ENCODE assay signal across 19 cellular contexts in the genomic region with DNA sequence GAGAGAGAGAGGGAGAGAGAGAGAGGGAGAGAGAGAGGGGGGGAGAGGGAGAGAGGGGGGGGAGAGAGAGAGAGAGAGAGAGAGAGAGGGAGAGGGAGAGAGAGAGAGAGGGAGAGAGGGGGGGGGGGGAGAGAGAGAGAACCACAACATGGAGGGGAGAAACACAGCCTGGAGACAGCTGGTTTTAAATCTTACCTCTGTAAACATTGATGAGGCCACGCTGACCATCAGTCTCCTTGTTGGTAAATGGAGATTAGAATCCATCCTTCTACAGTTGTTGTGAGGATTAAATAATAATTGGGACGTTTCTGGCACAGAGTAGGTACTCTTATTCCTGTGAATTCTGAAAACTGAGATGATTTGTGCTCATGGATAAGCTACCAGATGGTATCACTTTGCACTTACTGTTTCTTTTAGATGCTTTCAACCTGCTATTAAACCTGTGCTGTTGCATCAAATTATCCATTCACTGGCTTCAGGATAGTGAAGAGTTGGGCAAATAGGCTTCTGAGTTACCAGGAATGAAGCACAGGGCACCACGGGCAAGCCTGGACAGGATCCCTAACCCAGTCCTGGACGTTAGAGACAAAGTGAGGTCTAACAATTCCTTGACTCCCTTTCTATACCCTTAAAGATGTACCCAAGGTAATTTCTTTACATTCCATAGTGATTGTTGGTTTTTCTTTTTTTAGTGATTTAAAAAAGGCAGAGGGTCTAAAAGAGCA.
DNase-seq lines count a peak whose midpoint lies in the region; ATAC-seq and TF ChIP-seq lines count a peak whose summit lies in the region.
"Had no signal": no experiment of that assay in that cellular context is flagged by ENCODE, and none has a peak within 500 bp of the region (broad histone marks: within the 10 kb centered on the region; RNA-seq: fewer than 3 reads in every experiment).

No MANE protein-coding gene starts in this region.

- H3K23ac ChIP-seq in mesendoderm (ENCODE audit: low read length) = no peak overlapping the region

- H3K27me3 ChIP-seq in RWPE2 (ENCODE audit: insufficient read depth, poor library complexity, severe bottlenecking) (no peaks in the 10 kb centered on the region), mesendoderm (ENCODE audit: insufficient read depth, low read length, poor library complexity) (no peaks in the 10 kb centered on the region)
- H3K27me3 ChIP-seq: BLaER1 had no signal

- H3K27me3 Mint-ChIP-seq in activated T-helper 2 cell treated with anti-CD3 and anti-CD28 coated beads, Interferon-gamma antibody, Interleukin-2, Interleukin-4, amounts not matched to agents 10 μg/mL and 5 μg/mL and 100 μg/mL, durations not matched to agents 14 hours and 24 hours and 36 hours (ENCODE audit: low read depth) = no peaks in the 10 kb centered on the region

- H3K4me1 Mint-ChIP-seq in activated T-helper 2 cell treated with anti-CD3 and anti-CD28 coated beads, Interferon-gamma antibody, Interleukin-2, Interleukin-4, amounts not matched to agents 10 μg/mL and 5 μg/mL and 100 μg/mL, durations not matched to agents 14 hours and 24 hours and 36 hours (ENCODE audit: low read depth) = no peaks in the 10 kb centered on the region

- H2AK5ac ChIP-seq in mesendoderm (ENCODE audit: low read length) = no peak overlapping the region

- H3K79me2 ChIP-seq in mesendoderm (ENCODE audit: control insufficient read depth, insufficient read depth, low read length) = no peaks in the 10 kb centered on the region

- no CpG with 5 or more reads among the region's 4 CpGs for WGBS in mesendoderm (ENCODE audit: extremely low coverage, insufficient coverage, low lambda C conversion rate)

- DNase-seq in NCI-H510A treated with DMSO at 0.1 percent for 48 hours (lab: John Stamatoyannopoulos, UW) = peak; percentile 17
- no peak for DNase-seq in NCI-H510A (lab: John Stamatoyannopoulos, UW)
- peak; percentile 31 for DNase-seq in NCI-H2227 treated with DMSO at 0.1 percent for 48 hours (lab: John Stamatoyannopoulos, UW)
- no peak for DNase-seq in RWPE2 (ENCODE audit: low spot score)
- peak; percentile 14 for DNase-seq in myocyte (ENCODE audit: low read depth)
- no peak for DNase-seq in mesendoderm
- DNase-seq in Kasumi-1 (lab: John Stamatoyannopoulos, UW) = no peak
- no peak for DNase-seq in activated T-helper 2 cell treated with anti-CD3 and anti-CD28 coated beads, Interferon-gamma antibody, Interleukin-2, Interleukin-4, amounts not matched to agents 10 μg/mL and 5 μg/mL and 100 μg/mL, durations not matched to agents 14 hours and 24 hours and 36 hours (ENCODE audit: low spot score)
- DNase-seq: Calu3; CD4-positive, alpha-beta memory T cell; NCI-H187 treated with DMSO at 0.1 percent for 48 hours; OCI-M1; SHP77 treated with DMSO at 0.1 percent for 48 hours; SK-N-SH had no signal

- no peak overlapping the region for H3K18ac ChIP-seq in mesendoderm (ENCODE audit: low read length)

- no peak overlapping the region for H4K5ac ChIP-seq in mesendoderm (ENCODE audit: low read length)

- no peaks in the 10 kb centered on the region for H3K4me1 ChIP-seq in RWPE2 (ENCODE audit: insufficient read depth, poor library complexity, severe bottlenecking)
- no peaks in the 10 kb centered on the region for H3K4me1 ChIP-seq in mesendoderm (ENCODE audit: control insufficient read depth, low read depth, low read length)
- H3K4me1 ChIP-seq: BLaER1 had no signal

- no peak overlapping the region for H3K27ac Mint-ChIP-seq in activated T-helper 2 cell treated with anti-CD3 and anti-CD28 coated beads, Interferon-gamma antibody, Interleukin-2, Interleukin-4, amounts not matched to agents 10 μg/mL and 5 μg/mL and 100 μg/mL, durations not matched to agents 14 hours and 24 hours and 36 hours
- H3K27ac Mint-ChIP-seq: CD4-positive, alpha-beta memory T cell; GM23338; T-helper 2 cell treated with Interferon-gamma antibody and Interleukin-4, amounts not matched to agents 5 μg/mL and 100 μg/mL, for 36 hours had no signal

- no peak overlapping the region for H2BK120ac ChIP-seq in mesendoderm (ENCODE audit: low read depth, low read length)

- ATAC-seq in RWPE2 (ENCODE audit: low read depth) = peak; percentile 40; the same call in 1 of the 3 replicates
- ATAC-seq: GM12878, GM23338, HCT116 had no signal

- H4K8ac ChIP-seq in mesendoderm (ENCODE audit: low read depth, low read length) = no peak overlapping the region

- no peak for TF ChIP-seq CTCF in RWPE2 (IDR thresholded peaks at IDR 0.05; ENCODE audit: poor library complexity, severe bottlenecking)

- no peak overlapping the region for H3K4ac ChIP-seq in mesendoderm (ENCODE audit: low read depth, low read length)

- no peak overlapping the region for H3K4me2 ChIP-seq in mesendoderm (ENCODE audit: low read length)
- H3K4me2 ChIP-seq: BLaER1, GM23338, SK-N-SH had no signal

- peaks cover 4% of the 10 kb centered on the region for H3K9me3 Mint-ChIP-seq in activated T-helper 2 cell treated with anti-CD3 and anti-CD28 coated beads, Interferon-gamma antibody, Interleukin-2, Interleukin-4, amounts not matched to agents 10 μg/mL and 5 μg/mL and 100 μg/mL, durations not matched to agents 14 hours and 24 hours and 36 hours

- H3K36me3 ChIP-seq in RWPE2 (ENCODE audit: low read depth) (no peaks in the 10 kb centered on the region), mesendoderm (ENCODE audit: control insufficient read depth, insufficient read depth, low read length) (no peaks in the 10 kb centered on the region)
- H3K36me3 ChIP-seq: BLaER1 had no signal

- H3K9me3 ChIP-seq in RWPE2 (ENCODE audit: severe bottlenecking) = no peaks in the 10 kb centered on the region
- H3K9me3 ChIP-seq: BLaER1, SK-N-SH had no signal

- no peaks in the 10 kb centered on the region for H3K79me1 ChIP-seq in mesendoderm (ENCODE audit: low read length)

- H3K56ac ChIP-seq in mesendoderm (ENCODE audit: low read length) = no peak overlapping the region

- H3K36me3 Mint-ChIP-seq in activated T-helper 2 cell treated with anti-CD3 and anti-CD28 coated beads, Interferon-gamma antibody, Interleukin-2, Interleukin-4, amounts not matched to agents 10 μg/mL and 5 μg/mL and 100 μg/mL, durations not matched to agents 14 hours and 24 hours and 36 hours (ENCODE audit: low read depth) = no peaks in the 10 kb centered on the region
- H3K36me3 Mint-ChIP-seq: CD4-positive, alpha-beta memory T cell had no signal

- H3K4me3 ChIP-seq in RWPE2 (ENCODE audit: severe bottlenecking) = no peak overlapping the region
- H3K4me3 ChIP-seq in mesendoderm (ENCODE audit: low read length) = no peak overlapping the region
- H3K4me3 ChIP-seq: BLaER1, GM12878, GM23338 had no signal

- H2BK5ac ChIP-seq in mesendoderm (ENCODE audit: low read length) = no peak overlapping the region

- intact Hi-C loops in activated T-helper 2 cell treated with anti-CD3 and anti-CD28 coated beads, Interferon-gamma antibody, Interleukin-2, Interleukin-4, amounts not matched to agents 10 μg/mL and 5 μg/mL and 100 μg/mL, durations not matched to agents 14 hours and 24 hours and 36 hours (cut with micrococcal nuclease) = no loop called here

- no peak overlapping the region for H3K27ac ChIP-seq in RWPE2 (ENCODE audit: poor library complexity, severe bottlenecking)
- H3K27ac ChIP-seq in mesendoderm (ENCODE audit: low read depth, low read length) = no peak overlapping the region
- H3K27ac ChIP-seq: BLaER1 had no signal

- no peak overlapping the region for H2BK15ac ChIP-seq in mesendoderm (replicated peaks; ENCODE audit: low read depth)

- H3K9ac ChIP-seq in mesendoderm (ENCODE audit: low read length) = no peak overlapping the region
- H3K9ac ChIP-seq: BLaER1, SK-N-SH had no signal

- H3K4me3 Mint-ChIP-seq in activated T-helper 2 cell treated with anti-CD3 and anti-CD28 coated beads, Interferon-gamma antibody, Interleukin-2, Interleukin-4, amounts not matched to agents 10 μg/mL and 5 μg/mL and 100 μg/mL, durations not matched to agents 14 hours and 24 hours and 36 hours (ENCODE audit: low read depth) = no peak overlapping the region
- H3K4me3 Mint-ChIP-seq: CD4-positive, alpha-beta memory T cell; GM23338; T-helper 2 cell treated with Interferon-gamma antibody and Interleukin-4, amounts not matched to agents 5 μg/mL and 100 μg/mL, for 36 hours had no signal

Comparison
In these comparisons a context has a peak if more than half of its experiments do, and no peak if none do; other contexts are left out.
1. DNase-seq: peak in NCI-H510A treated with DMSO at 0.1 percent for 48 hours (single experiment), NCI-H2227 treated with DMSO at 0.1 percent for 48 hours (single experiment) and myocyte (single experiment); none in NCI-H510A (single experiment), RWPE2 (single experiment), mesendoderm (single experiment), Kasumi-1 (0 of 2) and activated T-helper 2 cell treated with anti-CD3 and anti-CD28 coated beads, Interferon-gamma antibody, Interleukin-2, Interleukin-4, amounts not matched to agents 10 μg/mL and 5 μg/mL and 100 μg/mL, durations not matched to agents 14 hours and 24 hours and 36 hours (single experiment).